In the genomic region with DNA sequence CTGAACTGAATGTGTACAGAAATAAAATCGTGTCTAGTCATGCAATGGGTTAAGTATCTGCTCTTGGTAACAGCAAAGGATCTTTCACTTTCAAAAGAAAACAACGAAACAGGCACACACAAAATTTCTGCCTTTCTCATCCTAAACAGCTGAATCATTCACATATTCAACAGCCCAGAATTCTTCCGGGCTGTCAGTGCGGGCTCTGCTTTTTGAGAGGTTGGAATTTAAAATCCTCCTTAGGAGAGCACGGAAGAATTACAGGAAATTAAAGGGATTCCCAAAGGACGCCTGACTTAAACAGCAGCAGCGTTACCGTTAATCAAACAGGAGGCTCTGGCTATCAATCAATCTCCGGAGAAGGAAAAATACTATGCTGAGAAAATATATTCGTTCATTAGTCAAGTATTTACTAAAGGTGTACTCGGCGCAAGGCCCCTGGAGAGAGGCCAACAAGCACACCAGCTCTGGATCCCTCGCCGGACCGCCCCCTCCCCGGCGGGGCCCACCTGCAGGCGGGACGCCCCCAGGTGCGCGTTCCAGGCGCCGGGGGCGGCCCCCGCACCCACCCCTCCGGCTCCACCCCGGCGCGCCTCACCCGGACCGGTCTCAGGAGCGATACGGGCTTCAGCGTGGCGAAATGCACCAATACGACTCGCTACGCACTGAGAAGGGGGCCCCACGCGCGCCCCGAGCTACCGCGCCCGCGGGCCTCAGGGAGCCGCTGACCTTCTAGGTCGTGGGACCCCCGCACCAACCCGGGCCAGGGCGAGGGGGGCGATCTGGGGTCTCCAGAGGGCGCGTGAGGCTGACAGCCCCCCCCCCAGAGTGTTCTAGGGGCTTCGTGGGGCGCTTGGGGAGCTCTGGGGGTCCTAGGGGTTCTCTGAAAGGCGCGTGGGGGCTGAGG, we compare ENCODE assay signal across 1 cellular context.
A peak's percentile ranks its signal among the peaks of the same experiment; 100 is the strongest.
TF ChIP-seq lines count a peak whose summit lies in the region.

No MANE protein-coding gene starts in this region.

TF ChIP-seq in HepG2, 621 proteins besides CTCF, POLR2A, EP300 and RAD21 (continued from another document and continues in another):
- TF ChIP-seq, protein P1, sequence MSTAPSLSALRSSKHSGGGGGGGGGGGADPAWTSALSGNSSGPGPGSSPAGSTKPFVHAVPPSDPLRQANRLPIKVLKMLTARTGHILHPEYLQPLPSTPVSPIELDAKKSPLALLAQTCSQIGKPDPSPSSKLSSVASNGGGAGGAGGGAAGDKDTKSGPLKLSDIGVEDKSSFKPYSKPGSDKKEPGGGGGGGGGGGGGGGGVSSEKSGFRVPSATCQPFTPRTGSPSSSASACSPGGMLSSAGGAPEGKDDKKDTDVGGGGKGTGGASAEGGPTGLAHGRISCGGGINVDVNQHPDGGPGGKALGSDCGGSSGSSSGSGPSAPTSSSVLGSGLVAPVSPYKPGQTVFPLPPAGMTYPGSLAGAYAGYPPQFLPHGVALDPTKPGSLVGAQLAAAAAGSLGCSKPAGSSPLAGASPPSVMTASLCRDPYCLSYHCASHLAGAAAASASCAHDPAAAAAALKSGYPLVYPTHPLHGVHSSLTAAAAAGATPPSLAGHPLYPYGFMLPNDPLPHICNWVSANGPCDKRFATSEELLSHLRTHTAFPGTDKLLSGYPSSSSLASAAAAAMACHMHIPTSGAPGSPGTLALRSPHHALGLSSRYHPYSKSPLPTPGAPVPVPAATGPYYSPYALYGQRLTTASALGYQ (CRISPR knock-in tag; IDR thresholded peaks at IDR 0.05) = no peak; the same call in 1 of the 2 replicates
- TF ChIP-seq KDM5B (CRISPR knock-in tag; IDR thresholded peaks at IDR 0.05; ENCODE audit: borderline replicate concordance) (0 out of 2 replicates have a peak, but pooled peaks have one; percentile 2), TGIF2 (CRISPR knock-in tag; IDR thresholded peaks at IDR 0.05) (no peak), PAF1 (CRISPR knock-in tag; IDR thresholded peaks at IDR 0.05) (no peak), ZNF282 (IDR thresholded peaks at IDR 0.05; ENCODE audit: partially characterized antibody) (no peak), SATB2 (CRISPR knock-in tag; IDR thresholded peaks at IDR 0.05) (no peak), GABPA (IDR thresholded peaks at IDR 0.05; ENCODE audit: low read depth, low read length) (no peak), GABPA (CRISPR knock-in tag; IDR thresholded peaks at IDR 0.05; ENCODE audit: low read depth) (no peak), TEAD3 (CRISPR knock-in tag; optimal IDR thresholded peaks at IDR 0.05; ENCODE audit: borderline replicate concordance) (peak; percentile 24), THAP11 (CRISPR knock-in tag; IDR thresholded peaks at IDR 0.05) (peak; percentile 71; the same call in 1 of the 2 replicates), ZNF772 (CRISPR knock-in tag; IDR thresholded peaks at IDR 0.05) (no peak), MYC (CRISPR knock-in tag; IDR thresholded peaks at IDR 0.05; ENCODE audit: borderline replicate concordance) (no peak), ARNT2 (CRISPR knock-in tag; IDR thresholded peaks at IDR 0.05; ENCODE audit: low read depth) (peak; percentile 47; the same call in 1 of the 2 replicates), ZNF879 (CRISPR knock-in tag; IDR thresholded peaks at IDR 0.05) (no peak), ISL2 (CRISPR knock-in tag; IDR thresholded peaks at IDR 0.05) (0 out of 2 replicates have a peak, but pooled peaks have one; percentile 3), BRD4 (CRISPR knock-in tag; IDR thresholded peaks at IDR 0.05) (no peak), ZNF546 (CRISPR knock-in tag; conservative IDR thresholded peaks at IDR 0.05) (0 out of 2 replicates have a peak, but pooled peaks have one; percentile 19), YEATS2 (CRISPR knock-in tag; IDR thresholded peaks at IDR 0.05; ENCODE audit: borderline replicate concordance) (peak; percentile 51; the same call in 1 of the 2 replicates), JDP2 (CRISPR knock-in tag; IDR thresholded peaks at IDR 0.05; ENCODE audit: borderline replicate concordance) (no peak), ZBTB7B (CRISPR knock-in tag; IDR thresholded peaks at IDR 0.05) (peak; percentile 65; the same call in 1 of the 2 replicates), RBM39 (IDR thresholded peaks at IDR 0.05; ENCODE audit: low read depth, low read length, poor library complexity, severe bottlenecking) (peak; percentile 15), SAP130 (CRISPR knock-in tag; IDR thresholded peaks at IDR 0.05; ENCODE audit: low read depth) (peak; percentile 79), ZNF552 (CRISPR knock-in tag; IDR thresholded peaks at IDR 0.05; ENCODE audit: borderline replicate concordance) (no peak), TARDBP (CRISPR knock-in tag; IDR thresholded peaks at IDR 0.05) (peak; percentile 27; the same call in 1 of the 2 replicates), SNAPC2 (CRISPR knock-in tag; IDR thresholded peaks at IDR 0.05) (no peak), DMAP1 (CRISPR knock-in tag; IDR thresholded peaks at IDR 0.05) (no peak), ZNF335 (CRISPR knock-in tag; IDR thresholded peaks at IDR 0.05) (no peak), NFKB2 (CRISPR knock-in tag; IDR thresholded peaks at IDR 0.05; ENCODE audit: borderline replicate concordance) (no peak), PHF5A (CRISPR knock-in tag; IDR thresholded peaks at IDR 0.05; ENCODE audit: low read depth, unreplicated experiment) (peak; percentile 70), CHD4 (IDR thresholded peaks at IDR 0.05; ENCODE audit: borderline replicate concordance, low read length) (0 out of 2 replicates have a peak, but pooled peaks have one; percentile 43), TBX3 (IDR thresholded peaks at IDR 0.05; ENCODE audit: borderline replicate concordance) (no peak), ZNF709 (CRISPR knock-in tag; IDR thresholded peaks at IDR 0.05) (no peak), SP2 (CRISPR knock-in tag; IDR thresholded peaks at IDR 0.05) (no peak)
- TF ChIP-seq, protein P2, sequence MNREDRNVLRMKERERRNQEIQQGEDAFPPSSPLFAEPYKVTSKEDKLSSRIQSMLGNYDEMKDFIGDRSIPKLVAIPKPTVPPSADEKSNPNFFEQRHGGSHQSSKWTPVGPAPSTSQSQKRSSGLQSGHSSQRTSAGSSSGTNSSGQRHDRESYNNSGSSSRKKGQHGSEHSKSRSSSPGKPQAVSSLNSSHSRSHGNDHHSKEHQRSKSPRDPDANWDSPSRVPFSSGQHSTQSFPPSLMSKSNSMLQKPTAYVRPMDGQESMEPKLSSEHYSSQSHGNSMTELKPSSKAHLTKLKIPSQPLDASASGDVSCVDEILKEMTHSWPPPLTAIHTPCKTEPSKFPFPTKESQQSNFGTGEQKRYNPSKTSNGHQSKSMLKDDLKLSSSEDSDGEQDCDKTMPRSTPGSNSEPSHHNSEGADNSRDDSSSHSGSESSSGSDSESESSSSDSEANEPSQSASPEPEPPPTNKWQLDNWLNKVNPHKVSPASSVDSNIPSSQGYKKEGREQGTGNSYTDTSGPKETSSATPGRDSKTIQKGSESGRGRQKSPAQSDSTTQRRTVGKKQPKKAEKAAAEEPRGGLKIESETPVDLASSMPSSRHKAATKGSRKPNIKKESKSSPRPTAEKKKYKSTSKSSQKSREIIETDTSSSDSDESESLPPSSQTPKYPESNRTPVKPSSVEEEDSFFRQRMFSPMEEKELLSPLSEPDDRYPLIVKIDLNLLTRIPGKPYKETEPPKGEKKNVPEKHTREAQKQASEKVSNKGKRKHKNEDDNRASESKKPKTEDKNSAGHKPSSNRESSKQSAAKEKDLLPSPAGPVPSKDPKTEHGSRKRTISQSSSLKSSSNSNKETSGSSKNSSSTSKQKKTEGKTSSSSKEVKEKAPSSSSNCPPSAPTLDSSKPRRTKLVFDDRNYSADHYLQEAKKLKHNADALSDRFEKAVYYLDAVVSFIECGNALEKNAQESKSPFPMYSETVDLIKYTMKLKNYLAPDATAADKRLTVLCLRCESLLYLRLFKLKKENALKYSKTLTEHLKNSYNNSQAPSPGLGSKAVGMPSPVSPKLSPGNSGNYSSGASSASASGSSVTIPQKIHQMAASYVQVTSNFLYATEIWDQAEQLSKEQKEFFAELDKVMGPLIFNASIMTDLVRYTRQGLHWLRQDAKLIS (CRISPR knock-in tag; IDR thresholded peaks at IDR 0.05) = no peak
- TF ChIP-seq, protein P3, sequence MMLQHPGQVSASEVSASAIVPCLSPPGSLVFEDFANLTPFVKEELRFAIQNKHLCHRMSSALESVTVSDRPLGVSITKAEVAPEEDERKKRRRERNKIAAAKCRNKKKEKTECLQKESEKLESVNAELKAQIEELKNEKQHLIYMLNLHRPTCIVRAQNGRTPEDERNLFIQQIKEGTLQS (CRISPR knock-in tag; IDR thresholded peaks at IDR 0.05) = 0 out of 2 replicates have a peak, but pooled peaks have one; percentile 30
- TF ChIP-seq, protein P4, sequence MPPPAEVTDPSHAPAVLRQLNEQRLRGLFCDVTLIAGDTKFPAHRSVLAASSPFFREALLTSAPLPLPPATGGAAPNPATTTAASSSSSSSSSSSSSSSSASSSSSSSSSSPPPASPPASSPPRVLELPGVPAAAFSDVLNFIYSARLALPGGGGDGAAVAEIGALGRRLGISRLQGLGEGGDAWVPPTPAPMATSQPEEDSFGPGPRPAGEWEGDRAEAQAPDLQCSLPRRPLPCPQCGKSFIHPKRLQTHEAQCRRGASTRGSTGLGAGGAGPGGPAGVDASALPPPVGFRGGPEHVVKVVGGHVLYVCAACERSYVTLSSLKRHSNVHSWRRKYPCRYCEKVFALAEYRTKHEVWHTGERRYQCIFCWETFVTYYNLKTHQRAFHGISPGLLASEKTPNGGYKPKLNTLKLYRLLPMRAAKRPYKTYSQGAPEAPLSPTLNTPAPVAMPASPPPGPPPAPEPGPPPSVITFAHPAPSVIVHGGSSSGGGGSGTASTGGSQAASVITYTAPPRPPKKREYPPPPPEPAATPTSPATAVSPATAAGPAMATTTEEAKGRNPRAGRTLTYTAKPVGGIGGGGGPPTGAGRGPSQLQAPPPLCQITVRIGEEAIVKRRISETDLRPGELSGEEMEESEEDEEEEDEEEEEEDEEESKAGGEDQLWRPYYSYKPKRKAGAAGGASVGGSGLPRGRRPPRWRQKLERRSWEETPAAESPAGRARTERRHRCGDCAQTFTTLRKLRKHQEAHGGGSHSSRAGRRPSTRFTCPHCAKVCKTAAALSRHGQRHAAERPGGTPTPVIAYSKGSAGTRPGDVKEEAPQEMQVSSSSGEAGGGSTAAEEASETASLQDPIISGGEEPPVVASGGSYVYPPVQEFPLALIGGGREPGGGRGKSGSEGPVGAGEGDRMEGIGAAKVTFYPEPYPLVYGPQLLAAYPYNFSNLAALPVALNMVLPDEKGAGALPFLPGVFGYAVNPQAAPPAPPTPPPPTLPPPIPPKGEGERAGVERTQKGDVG (CRISPR knock-in tag; IDR thresholded peaks at IDR 0.05; ENCODE audit: borderline replicate concordance) = no peak
- TF ChIP-seq, protein P5, sequence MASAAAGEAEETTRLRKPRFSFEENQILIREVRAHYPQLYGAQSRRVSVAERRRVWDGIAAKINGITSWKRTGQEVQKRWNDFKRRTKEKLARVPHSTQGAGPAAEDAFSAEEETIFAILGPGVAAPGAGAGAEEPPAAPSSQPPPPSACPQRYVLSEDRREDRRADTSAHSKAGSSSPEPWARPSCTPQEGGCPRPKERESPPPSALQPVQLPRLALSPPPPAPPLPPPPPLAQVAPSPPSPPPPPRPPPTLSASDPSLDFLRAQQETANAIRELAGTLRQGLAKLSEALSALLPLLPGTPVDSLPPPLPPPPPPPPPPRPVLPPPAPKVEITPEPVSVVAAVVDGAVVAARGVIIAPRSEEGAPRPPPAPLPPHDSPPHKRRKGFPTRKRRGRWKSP (CRISPR knock-in tag; IDR thresholded peaks at IDR 0.05) = no peak
- TF ChIP-seq, protein P6, sequence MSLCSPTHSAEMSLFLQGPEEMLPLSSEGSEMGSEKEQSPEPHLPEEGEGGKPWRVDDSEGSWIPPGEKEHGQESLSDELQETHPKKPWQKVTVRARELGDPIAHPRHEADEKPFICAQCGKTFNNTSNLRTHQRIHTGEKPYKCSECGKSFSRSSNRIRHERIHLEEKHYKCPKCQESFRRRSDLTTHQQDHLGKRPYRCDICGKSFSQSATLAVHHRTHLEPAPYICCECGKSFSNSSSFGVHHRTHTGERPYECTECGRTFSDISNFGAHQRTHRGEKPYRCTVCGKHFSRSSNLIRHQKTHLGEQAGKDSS (CRISPR knock-in tag; IDR thresholded peaks at IDR 0.05; ENCODE audit: borderline replicate concordance, low read depth) = no peak; the same call in 1 of the 2 replicates
- TF ChIP-seq, protein P7, sequence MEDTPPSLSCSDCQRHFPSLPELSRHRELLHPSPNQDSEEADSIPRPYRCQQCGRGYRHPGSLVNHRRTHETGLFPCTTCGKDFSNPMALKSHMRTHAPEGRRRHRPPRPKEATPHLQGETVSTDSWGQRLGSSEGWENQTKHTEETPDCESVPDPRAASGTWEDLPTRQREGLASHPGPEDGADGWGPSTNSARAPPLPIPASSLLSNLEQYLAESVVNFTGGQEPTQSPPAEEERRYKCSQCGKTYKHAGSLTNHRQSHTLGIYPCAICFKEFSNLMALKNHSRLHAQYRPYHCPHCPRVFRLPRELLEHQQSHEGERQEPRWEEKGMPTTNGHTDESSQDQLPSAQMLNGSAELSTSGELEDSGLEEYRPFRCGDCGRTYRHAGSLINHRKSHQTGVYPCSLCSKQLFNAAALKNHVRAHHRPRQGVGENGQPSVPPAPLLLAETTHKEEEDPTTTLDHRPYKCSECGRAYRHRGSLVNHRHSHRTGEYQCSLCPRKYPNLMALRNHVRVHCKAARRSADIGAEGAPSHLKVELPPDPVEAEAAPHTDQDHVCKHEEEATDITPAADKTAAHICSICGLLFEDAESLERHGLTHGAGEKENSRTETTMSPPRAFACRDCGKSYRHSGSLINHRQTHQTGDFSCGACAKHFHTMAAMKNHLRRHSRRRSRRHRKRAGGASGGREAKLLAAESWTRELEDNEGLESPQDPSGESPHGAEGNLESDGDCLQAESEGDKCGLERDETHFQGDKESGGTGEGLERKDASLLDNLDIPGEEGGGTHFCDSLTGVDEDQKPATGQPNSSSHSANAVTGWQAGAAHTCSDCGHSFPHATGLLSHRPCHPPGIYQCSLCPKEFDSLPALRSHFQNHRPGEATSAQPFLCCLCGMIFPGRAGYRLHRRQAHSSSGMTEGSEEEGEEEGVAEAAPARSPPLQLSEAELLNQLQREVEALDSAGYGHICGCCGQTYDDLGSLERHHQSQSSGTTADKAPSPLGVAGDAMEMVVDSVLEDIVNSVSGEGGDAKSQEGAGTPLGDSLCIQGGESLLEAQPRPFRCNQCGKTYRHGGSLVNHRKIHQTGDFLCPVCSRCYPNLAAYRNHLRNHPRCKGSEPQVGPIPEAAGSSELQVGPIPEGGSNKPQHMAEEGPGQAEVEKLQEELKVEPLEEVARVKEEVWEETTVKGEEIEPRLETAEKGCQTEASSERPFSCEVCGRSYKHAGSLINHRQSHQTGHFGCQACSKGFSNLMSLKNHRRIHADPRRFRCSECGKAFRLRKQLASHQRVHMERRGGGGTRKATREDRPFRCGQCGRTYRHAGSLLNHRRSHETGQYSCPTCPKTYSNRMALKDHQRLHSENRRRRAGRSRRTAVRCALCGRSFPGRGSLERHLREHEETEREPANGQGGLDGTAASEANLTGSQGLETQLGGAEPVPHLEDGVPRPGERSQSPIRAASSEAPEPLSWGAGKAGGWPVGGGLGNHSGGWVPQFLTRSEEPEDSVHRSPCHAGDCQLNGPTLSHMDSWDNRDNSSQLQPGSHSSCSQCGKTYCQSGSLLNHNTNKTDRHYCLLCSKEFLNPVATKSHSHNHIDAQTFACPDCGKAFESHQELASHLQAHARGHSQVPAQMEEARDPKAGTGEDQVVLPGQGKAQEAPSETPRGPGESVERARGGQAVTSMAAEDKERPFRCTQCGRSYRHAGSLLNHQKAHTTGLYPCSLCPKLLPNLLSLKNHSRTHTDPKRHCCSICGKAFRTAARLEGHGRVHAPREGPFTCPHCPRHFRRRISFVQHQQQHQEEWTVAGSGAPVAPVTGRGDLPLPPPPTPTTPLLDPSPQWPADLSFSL (CRISPR knock-in tag; IDR thresholded peaks at IDR 0.05) = no peak
- TF ChIP-seq, protein P8, sequence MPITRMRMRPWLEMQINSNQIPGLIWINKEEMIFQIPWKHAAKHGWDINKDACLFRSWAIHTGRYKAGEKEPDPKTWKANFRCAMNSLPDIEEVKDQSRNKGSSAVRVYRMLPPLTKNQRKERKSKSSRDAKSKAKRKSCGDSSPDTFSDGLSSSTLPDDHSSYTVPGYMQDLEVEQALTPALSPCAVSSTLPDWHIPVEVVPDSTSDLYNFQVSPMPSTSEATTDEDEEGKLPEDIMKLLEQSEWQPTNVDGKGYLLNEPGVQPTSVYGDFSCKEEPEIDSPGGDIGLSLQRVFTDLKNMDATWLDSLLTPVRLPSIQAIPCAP (CRISPR knock-in tag; IDR thresholded peaks at IDR 0.05; ENCODE audit: low read depth) = no peak
